Comparison of ENCODE assay signal across 8 cellular contexts in genomic region chr7:23468721-23469149, GRCh38. TPM values are rescaled to one million over a fixed set of nuclear protein-coding genes. Genes with fewer than 3 reads are reported as not detected.
DNase-seq lines count a peak whose midpoint lies in the region; ATAC-seq and TF ChIP-seq lines count a peak whose summit lies in the region.

No MANE protein-coding gene starts in this region.

- H3K4me1 Mint-ChIP-seq in effector memory CD8-positive, alpha-beta T cell (ENCODE audit: low read depth in 2 of 2) = peaks cover 17 to 22% of the 10 kb centered on the region in 2 donors

- H3K36me3 Mint-ChIP-seq in effector memory CD8-positive, alpha-beta T cell (ENCODE audit: insufficient read depth) = peaks cover 14% of the 10 kb centered on the region

- H3F3A ChIP-seq in SK-N-SH (replicated peaks; ENCODE audit: insufficient read depth) = peaks cover 33% of the 10 kb centered on the region

- H3K9me2 ChIP-seq in SK-N-SH = no peaks in the 10 kb centered on the region; the same call in 1 of the 2 replicates

- H3K4me2 ChIP-seq in SK-N-SH = peak overlapping the region; percentile 94

- TF ChIP-seq POLR2A in ovary (IDR thresholded peaks at IDR 0.05) (no peak), adrenal gland (IDR thresholded peaks at IDR 0.05) (no peak)

- CTCF ChIA-PET in SK-N-SH (lab: Yijun Ruan, JAX) = interaction anchor here (0.6 to 3.2 kb wide), 10 partner anchors 14 to 371 kb away, joined by 3 to 14 read pairs (median 9); no protein-coding TSS in a partner anchor

- no peak overlapping the region for H2AFZ ChIP-seq in SK-N-SH (ENCODE audit: low read depth)

- POLR2A ChIA-PET in SK-N-SH (lab: Yijun Ruan, JAX) = interaction anchor here (0.8 to 1.5 kb wide), 3 partner anchors 11 to 284 kb away, joined by 3 to 4 read pairs (median 4); no protein-coding TSS in a partner anchor

- H3K9me3 ChIP-seq in SK-N-SH (no peaks in the 10 kb centered on the region), RWPE2 (ENCODE audit: severe bottlenecking) (no peaks in the 10 kb centered on the region), ovary (no peaks in the 10 kb centered on the region), adrenal gland (replicated peaks in 1 of 3) (no peaks in the 10 kb centered on the region)

- ATAC-seq in SK-N-SH treated with all-trans-retinoic acid at 6 μM for 48 hours = no peak
- ATAC-seq in RWPE2 (ENCODE audit: low read depth) = no peak
- ATAC-seq in effector memory CD8-positive, alpha-beta T cell (replicated peaks) = peak; percentile 28
- ATAC-seq in GM19452 (IDR thresholded peaks at IDR 0.05; ENCODE audit: unreplicated experiment) = no peak
- no peak for ATAC-seq in GM18519 (IDR thresholded peaks at IDR 0.05; ENCODE audit: low FRiP score, unreplicated experiment)

- TF ChIP-seq CTCF in SK-N-SH (IDR thresholded peaks at IDR 0.05) (peak; percentile 22; the same call in 1 of the 2 replicates), RWPE2 (IDR thresholded peaks at IDR 0.05; ENCODE audit: poor library complexity, severe bottlenecking) (no peak), ovary (IDR thresholded peaks at IDR 0.05) (no peak), adrenal gland (IDR thresholded peaks at IDR 0.05) (no peak)

- H3K36me3 ChIP-seq in SK-N-SH (replicated peaks in 1 of 2; ENCODE audit: control insufficient read depth in 1 of 2, insufficient read depth in 2 of 2, low read length in 1 of 2) (peaks cover 8 to 15% of the 10 kb centered on the region in 2 experiments), RWPE2 (ENCODE audit: low read depth) (peaks cover 38% of the 10 kb centered on the region), ovary (no peaks in the 10 kb centered on the region), adrenal gland (replicated peaks in 1 of 2) (no peaks in the 10 kb centered on the region)

- peaks cover 42% of the 10 kb centered on the region for H4K20me1 ChIP-seq in SK-N-SH (ENCODE audit: insufficient read depth)

- peak; percentile 35; the same call in 1 of the 2 replicates for TF ChIP-seq RAD21 in SK-N-SH (IDR thresholded peaks at IDR 0.05; ENCODE audit: low read length)

- H3K27me3 ChIP-seq in SK-N-SH (ENCODE audit: insufficient read depth) (no peaks in the 10 kb centered on the region), RWPE2 (ENCODE audit: insufficient read depth, poor library complexity, severe bottlenecking) (no peaks in the 10 kb centered on the region), ovary (peaks cover 17% of the 10 kb centered on the region), adrenal gland (peaks cover 97% of the 10 kb centered on the region)

- H3K4me3 ChIP-seq in SK-N-SH (ENCODE audit: low read depth in 2 of 2, low read length in 1 of 2) (peak overlapping the region; percentile 88 to 89), RWPE2 (ENCODE audit: severe bottlenecking) (peak overlapping the region; percentile 56), ovary (peak overlapping the region; percentile 23), adrenal gland (peak overlapping the region in 1 of 4 donors; percentile 40)

- TF ChIP-seq EP300 in SK-N-SH (IDR thresholded peaks at IDR 0.05; ENCODE audit: borderline replicate concordance in 1 of 2, low read depth in 1 of 2, low read length in 1 of 2) (0 out of 4 replicates have a peak, but pooled peaks of 1 of the 2 experiments have one; percentile 4), ovary (IDR thresholded peaks at IDR 0.05) (no peak)

- H3K9me3 Mint-ChIP-seq in effector memory CD8-positive, alpha-beta T cell = no peaks in the 10 kb centered on the region

- H3K27ac ChIP-seq in SK-N-SH (ENCODE audit: low read depth in 2 of 2, low read length in 1 of 2) (peak overlapping the region; percentile 93 to 96), RWPE2 (ENCODE audit: poor library complexity, severe bottlenecking) (peak overlapping the region; percentile 92), ovary (no peak overlapping the region), adrenal gland (no peak overlapping the region)

- H3K4me3 Mint-ChIP-seq in effector memory CD8-positive, alpha-beta T cell = peak overlapping the region; percentile 63 to 68

- peaks cover 88% of the 10 kb centered on the region for H3K79me2 ChIP-seq in SK-N-SH (ENCODE audit: insufficient read depth)

- DNase-seq in SK-N-SH (peak; percentile 68), RWPE2 (ENCODE audit: low spot score) (no peak), ovary (peak in 1 of 5 donors; percentile 43), adrenal gland (no peak)
- DNase-seq in effector memory CD8-positive, alpha-beta T cell = peak in 2 of 3 experiments; percentile 15 to 27

- H3K4me1 ChIP-seq in SK-N-SH (ENCODE audit: control insufficient read depth in 1 of 2, insufficient read depth in 2 of 2, low read depth in 1 of 2, low read length in 1 of 2) (peaks cover 21 to 42% of the 10 kb centered on the region in 2 experiments), RWPE2 (ENCODE audit: insufficient read depth, poor library complexity, severe bottlenecking) (peaks cover 40% of the 10 kb centered on the region), ovary (ENCODE audit: insufficient read depth) (peaks cover 7% of the 10 kb centered on the region), adrenal gland (replicated peaks in 1 of 2) (peaks cover 13 to 34% of the 10 kb centered on the region in 2 donors)

- H3K9ac ChIP-seq in SK-N-SH = peak overlapping the region; percentile 91

- WGBS in SK-N-SH (ENCODE audit: low lambda C conversion rate) = under 1% methylated on average over 21 of the region's 29 CpGs
- 5 to 7% (median 7%) methylated on average over 29 of the region's 29 CpGs for WGBS in ovary, 3 donors
- 0 to 10% (median 5%) methylated on average over 10 to 29 of the region's 29 CpGs for WGBS in adrenal gland, 4 donors

- H3K27me3 Mint-ChIP-seq in effector memory CD8-positive, alpha-beta T cell = peaks cover 67 to 78% of the 10 kb centered on the region in 2 donors

- intact Hi-C loops in ovary (cut with DNase I) = no loop called here
- intact Hi-C loops in adrenal gland (cut with DNase I) = no loop called here

- H3K27ac Mint-ChIP-seq in effector memory CD8-positive, alpha-beta T cell = no peak overlapping the region

TF ChIP-seq in SK-N-SH, 30 proteins besides CTCF, POLR2A, EP300 and RAD21:
- no peak for TF ChIP-seq EZH2phosphoT487 (IDR thresholded peaks at IDR 0.05; ENCODE audit: borderline replicate concordance, low read depth)

TF ChIP-seq in SK-N-SH treated with all-trans-retinoic acid at 6 μM for 48 hours, 23 proteins besides CTCF, POLR2A, EP300 and RAD21:
- TF ChIP-seq BACH2 (CRISPR knock-in tag; IDR thresholded peaks at IDR 0.05; ENCODE audit: borderline replicate concordance) = no peak
TF ChIP-seq in SK-N-SH treated with all-trans-retinoic acid at 6 μM for 48 hours: peak in this region for 0.

RNA-seq across cellular contexts. Expression of gene IGF2BP3, which starts 1.6 kb away (rescaled TPM):
- polyA plus RNA-seq in SK-N-SH (2012; rRNA removed) = 34.4 and 46.5 TPM in 2 replicates
- 36.8 and 46.3 TPM in 2 replicates for polyA plus RNA-seq in SK-N-SH (2012; cell fraction: cytosol; rRNA removed)
- 99.6 and 114 TPM in 2 replicates for polyA plus RNA-seq in SK-N-SH (2012; cell fraction: nucleus; rRNA removed)
- 1 to 10 TPM in 1 of 7 donors, under 1 TPM in 4, not detected in 2; 0.23 to 1.3 (median 0.50) TPM for total RNA-seq in ovary
- polyA plus RNA-seq in ovary = under 1 TPM; 0.20 to 0.40 TPM
- 1 to 10 TPM in 2 of 8 donors, under 1 TPM in 4, not detected in 2; 0.14 to 6.0 (median 0.72) TPM for total RNA-seq in adrenal gland
- polyA plus RNA-seq in adrenal gland = under 1 TPM in 2 of 3 donors, not detected in 1; 0.03 to 0.09 TPM

Comparison
In these comparisons a context has a peak if more than half of its experiments do, and no peak if none do; other contexts are left out.
1. DNase-seq: peak in SK-N-SH (single experiment) and effector memory CD8-positive, alpha-beta T cell (2 of 3); none in RWPE2 (single experiment) and adrenal gland (0 of 7).
2. H3K27ac ChIP-seq: peak in SK-N-SH (2 of 2) and RWPE2 (single experiment); none in ovary (0 of 2) and adrenal gland (0 of 5).
3. RNA of gene IGF2BP3, which starts 1.6 kb away (polyA plus RNA-seq): 34.4 to 114 TPM in SK-N-SH; 0.20 to 0.40 TPM in ovary and 0.03 to 0.09 TPM in adrenal gland; every median in the first group is over 10 times any median in the second.